In the genomic region with DNA sequence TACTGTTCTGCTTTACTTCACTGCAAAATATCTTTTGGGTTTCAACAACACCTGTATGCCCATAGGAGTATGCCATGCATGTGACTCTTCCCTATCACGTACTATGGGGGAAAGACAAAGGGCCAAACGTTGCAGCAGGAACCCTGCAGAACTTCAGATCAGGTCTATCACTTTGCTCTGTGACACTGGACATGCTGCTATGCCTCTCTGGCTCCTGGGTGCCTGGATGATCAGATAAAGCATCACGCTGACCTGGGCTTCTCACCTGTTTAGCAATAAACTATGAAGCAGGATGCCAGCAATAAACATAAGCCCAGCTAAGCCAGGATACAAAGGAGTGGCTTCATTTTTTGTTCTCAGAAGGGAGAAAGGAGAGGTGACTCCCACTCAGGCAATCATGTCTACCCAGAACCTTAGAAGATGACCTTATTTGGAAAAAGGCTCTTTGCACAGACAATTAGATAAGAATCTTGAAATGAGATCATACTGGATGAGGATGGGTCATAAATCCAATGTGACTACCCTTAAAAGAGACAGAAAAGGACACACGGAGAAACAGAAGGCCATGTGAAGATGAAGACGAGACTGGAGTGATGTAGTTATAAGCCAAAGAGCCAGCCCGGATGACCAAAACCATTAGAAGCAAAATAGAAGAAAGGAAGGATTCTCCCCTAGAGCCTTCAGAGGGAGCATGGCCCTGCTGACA, we compare ENCODE assay signal across 1 cellular context.
TF ChIP-seq lines count a peak whose summit lies in the region.

No MANE protein-coding gene starts in this region.

TF ChIP-seq in K562, 482 proteins besides CTCF, POLR2A, EP300 and RAD21 (continued from another document):
- no peak for TF ChIP-seq RFX7 (CRISPR knock-in tag; IDR thresholded peaks at IDR 0.05)
- TF ChIP-seq, protein P1, sequence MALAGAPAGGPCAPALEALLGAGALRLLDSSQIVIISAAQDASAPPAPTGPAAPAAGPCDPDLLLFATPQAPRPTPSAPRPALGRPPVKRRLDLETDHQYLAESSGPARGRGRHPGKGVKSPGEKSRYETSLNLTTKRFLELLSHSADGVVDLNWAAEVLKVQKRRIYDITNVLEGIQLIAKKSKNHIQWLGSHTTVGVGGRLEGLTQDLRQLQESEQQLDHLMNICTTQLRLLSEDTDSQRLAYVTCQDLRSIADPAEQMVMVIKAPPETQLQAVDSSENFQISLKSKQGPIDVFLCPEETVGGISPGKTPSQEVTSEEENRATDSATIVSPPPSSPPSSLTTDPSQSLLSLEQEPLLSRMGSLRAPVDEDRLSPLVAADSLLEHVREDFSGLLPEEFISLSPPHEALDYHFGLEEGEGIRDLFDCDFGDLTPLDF (CRISPR knock-in tag; IDR thresholded peaks at IDR 0.05), result no peak
TF ChIP-seq in K562: peak in this region for 33.
